In genomic region chr1:153028771-153029170, GRCh38 we compare ENCODE assay signal across 7 cellular contexts. TPM values are rescaled to one million over a fixed set of nuclear protein-coding genes. Genes with fewer than 3 reads are reported as not detected.
"Had no signal": no experiment of that assay in that cellular context is flagged by ENCODE, and none has a peak within 500 bp of the region (broad histone marks: within the 10 kb centered on the region; RNA-seq: fewer than 3 reads in every experiment).

No MANE protein-coding gene starts in this region.

- H3K4me3 ChIP-seq: GM23338, K562 had no signal

- H3K4me3 Mint-ChIP-seq: GM23338, H9 had no signal

- H3K9me3 Mint-ChIP-seq: H9 had no signal

- H3K27ac Mint-ChIP-seq: GM23338, H9 had no signal

- ATAC-seq: GM23338, K562 had no signal

- DNase-seq: H9, HCEC 1CT, IMR-90 had no signal

RNA-seq across cellular contexts. Expression of gene SPRR1B, which starts 2.2 kb away (rescaled TPM):
- total RNA-seq: GM23338, H1, H9, IMR-90, K562 had no signal
- polyA plus RNA-seq: GM23338, IMR-90, K562 had no signal

RNA-seq across cellular contexts. Expression of gene SPRR2D, which starts 12.1 kb away (rescaled TPM):
- total RNA-seq: GM23338, H1, H9, HT-29, IMR-90 had no signal
- polyA plus RNA-seq: GM23338, H1, IMR-90 had no signal

RNA-seq across cellular contexts. Expression of gene SPRR3, which starts 27.2 kb away (rescaled TPM):
- total RNA-seq: GM23338, H1, H9, IMR-90, K562 had no signal
- polyA plus RNA-seq: GM23338, H1, IMR-90, K562 had no signal

RNA-seq across cellular contexts. Expression of gene SPRR2A, which starts 28.5 kb away (rescaled TPM):
- total RNA-seq: GM23338, H1, H9, HT-29, IMR-90, K562 had no signal
- polyA plus RNA-seq: GM23338, H1, IMR-90 had no signal

RNA-seq across cellular contexts. Expression of gene SPRR2B, which starts 42.6 kb away (rescaled TPM):
- total RNA-seq: GM23338, H1, H9, HT-29, IMR-90, K562 had no signal
- polyA plus RNA-seq: GM23338, H1, IMR-90, K562 had no signal
